In genomic region chr20:32206383-32207210, GRCh38 we compare ENCODE assay signal across 1 cellular context.
TF ChIP-seq lines count a peak whose summit lies in the region.

No MANE protein-coding gene starts in this region.

TF ChIP-seq in HepG2, 621 proteins besides CTCF, POLR2A, EP300 and RAD21 (continued from another document):
- 0 out of 2 replicates have a peak, but pooled peaks have one; percentile 85 for TF ChIP-seq FOXO4 (CRISPR knock-in tag; conservative IDR thresholded peaks at IDR 0.05)
- peak; percentile 70; the same call in 1 of the 2 replicates for TF ChIP-seq ZBTB3 (CRISPR knock-in tag; IDR thresholded peaks at IDR 0.05; ENCODE audit: borderline replicate concordance, low read depth)
- peak; percentile 28 for TF ChIP-seq PCBP2 (optimal IDR thresholded peaks at IDR 0.05; ENCODE audit: low read depth, low read length, poor library complexity, severe bottlenecking)
- peak; percentile 37; the same call in 1 of the 2 replicates for TF ChIP-seq SSRP1 (CRISPR knock-in tag; IDR thresholded peaks at IDR 0.05)
- TF ChIP-seq ZNF747 (CRISPR knock-in tag; IDR thresholded peaks at IDR 0.05; ENCODE audit: borderline replicate concordance), result peak; percentile 57; the same call in 1 of the 2 replicates
- TF ChIP-seq ZNF256 (CRISPR knock-in tag; conservative IDR thresholded peaks at IDR 0.05), result peak; percentile 55; the same call in 1 of the 2 replicates
- 0 out of 2 replicates have a peak, but pooled peaks have one; percentile 49 for TF ChIP-seq ZBTB4 (CRISPR knock-in tag; IDR thresholded peaks at IDR 0.05; ENCODE audit: borderline replicate concordance)
- TF ChIP-seq ZNF564 (CRISPR knock-in tag; IDR thresholded peaks at IDR 0.05), result no peak
- TF ChIP-seq ZNF841 (CRISPR knock-in tag; IDR thresholded peaks at IDR 0.05; ENCODE audit: borderline replicate concordance), result 0 out of 2 replicates have a peak, but pooled peaks have one; percentile 37
- 0 out of 2 replicates have a peak, but pooled peaks have one; percentile 7 for TF ChIP-seq ZNF317 (CRISPR knock-in tag; IDR thresholded peaks at IDR 0.05)
- TF ChIP-seq ATF1 (CRISPR knock-in tag; IDR thresholded peaks at IDR 0.05), result no peak
- 0 out of 2 replicates have a peak, but pooled peaks have one; percentile 20 for TF ChIP-seq ZNF605 (CRISPR knock-in tag; IDR thresholded peaks at IDR 0.05)
- TF ChIP-seq ZMYM3 (CRISPR knock-in tag; IDR thresholded peaks at IDR 0.05), result 0 out of 2 replicates have a peak, but pooled peaks have one; percentile 29
- TF ChIP-seq ZNF251 (CRISPR knock-in tag; IDR thresholded peaks at IDR 0.05), result 0 out of 2 replicates have a peak, but pooled peaks have one; percentile 20
- no peak; the same call in 2 of the 3 replicates for TF ChIP-seq MXI1 (IDR thresholded peaks at IDR 0.05; ENCODE audit: borderline replicate concordance, low read depth, low read length)
